ENCODE assay signal across 8 cellular contexts in the genomic region with DNA sequence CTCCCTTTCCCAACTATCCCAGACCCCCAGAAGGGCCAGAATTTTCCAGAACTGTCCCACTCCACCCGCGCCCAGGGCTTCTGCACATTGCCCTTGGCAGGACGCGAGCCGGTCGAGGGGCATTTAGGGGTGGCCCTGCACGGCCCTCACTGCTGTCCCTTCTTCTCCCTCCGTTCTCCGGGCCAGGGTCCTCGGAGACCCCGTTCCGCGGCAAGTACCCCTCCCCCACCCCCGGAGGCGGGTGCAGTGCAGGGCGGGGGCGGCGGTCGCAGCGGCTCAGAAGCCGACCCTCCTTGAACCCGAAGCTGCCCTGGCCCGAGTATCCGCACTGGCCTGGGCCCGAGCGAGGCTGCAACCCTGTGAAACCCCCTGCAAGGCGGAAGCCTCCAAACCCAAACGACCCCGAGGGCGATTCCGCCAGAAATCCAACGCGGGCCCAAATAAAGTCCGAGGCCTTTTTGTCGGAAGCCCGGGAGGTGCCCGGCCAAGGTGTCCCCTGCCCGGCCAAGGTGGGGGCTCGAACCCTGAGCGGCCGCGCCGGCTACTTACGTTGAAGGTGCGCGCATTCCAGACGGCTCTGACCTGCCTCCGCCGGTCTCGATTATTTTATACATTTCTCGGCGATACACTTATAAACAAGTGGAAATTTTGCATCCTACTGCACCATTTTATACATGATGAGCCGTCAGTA. TPM values are rescaled to one million over a fixed set of nuclear protein-coding genes. Genes with fewer than 3 reads are reported as not detected.
DNase-seq lines count a peak whose midpoint lies in the region; ATAC-seq and TF ChIP-seq lines count a peak whose summit lies in the region.

No MANE protein-coding gene starts in this region.

- no peaks in the 10 kb centered on the region for H3K36me3 Mint-ChIP-seq in activated B cell treated with CpG ODN at 0.5 μM for 24 hours (ENCODE audit: low read depth)
- H3K36me3 Mint-ChIP-seq in stimulated activated memory B cell treated with anti-CD40 and anti-IgM and Interleukin-4, amounts not matched to agents 10 μg/mL and 1 μg/mL and 100 μg/mL, for 72 hours = no peaks in the 10 kb centered on the region

- CTCF ChIA-PET in activated B cell treated with CpG ODN at 0.5 μM for 24 hours (lab: Charles Lee) = no interaction called here

- H3K27me3 Mint-ChIP-seq in activated B cell treated with CpG ODN at 0.5 μM for 24 hours = peaks cover 59% of the 10 kb centered on the region
- peaks cover 76% of the 10 kb centered on the region for H3K27me3 Mint-ChIP-seq in stimulated activated memory B cell treated with anti-CD40 and anti-IgM and Interleukin-4, amounts not matched to agents 10 μg/mL and 1 μg/mL and 100 μg/mL, for 72 hours

- POLR2A ChIA-PET in activated B cell treated with CpG ODN at 0.5 μM for 24 hours (lab: Charles Lee) = no interaction called here

- DNase-seq in NCI-H748 (lab: John Stamatoyannopoulos, UW; ENCODE audit: unreplicated experiment) = peak; percentile 45
- DNase-seq in NCI-H748 treated with DMSO at 0.1 percent for 48 hours (lab: John Stamatoyannopoulos, UW) = no peak
- DNase-seq in activated B cell treated with CpG ODN at 0.5 μM for 24 hours = no peak
- no peak for DNase-seq in pons (ENCODE audit: low spot score)
- no peak for DNase-seq in RKO (ENCODE audit: low spot score)

- no peak for TF ChIP-seq CTCF in activated B cell treated with CpG ODN at 0.5 μM for 24 hours (IDR thresholded peaks at IDR 0.05)

- H3K4me3 Mint-ChIP-seq in activated B cell treated with CpG ODN at 0.5 μM for 24 hours = peak overlapping the region; percentile 48
- H3K4me3 Mint-ChIP-seq in stimulated activated memory B cell treated with anti-CD40 and anti-IgM and Interleukin-4, amounts not matched to agents 10 μg/mL and 1 μg/mL and 100 μg/mL, for 72 hours = peak overlapping the region; percentile 25

- H3K27ac Mint-ChIP-seq in activated B cell treated with CpG ODN at 0.5 μM for 24 hours = no peak overlapping the region
- H3K27ac Mint-ChIP-seq in stimulated activated memory B cell treated with anti-CD40 and anti-IgM and Interleukin-4, amounts not matched to agents 10 μg/mL and 1 μg/mL and 100 μg/mL, for 72 hours = no peak overlapping the region

- peaks cover 17% of the 10 kb centered on the region for H3K4me1 Mint-ChIP-seq in activated B cell treated with CpG ODN at 0.5 μM for 24 hours
- H3K4me1 Mint-ChIP-seq in stimulated activated memory B cell treated with anti-CD40 and anti-IgM and Interleukin-4, amounts not matched to agents 10 μg/mL and 1 μg/mL and 100 μg/mL, for 72 hours = peaks cover 22% of the 10 kb centered on the region

- peak overlapping the region; percentile 43 for H3K4me3 ChIP-seq in iPS-18c (ENCODE audit: insufficient read depth, low read depth, low read length)

- peaks cover 2% of the 10 kb centered on the region for H3K9me3 ChIP-seq in iPS-18c (ENCODE audit: control insufficient read depth, insufficient read depth, low read length)

- no peak for ATAC-seq in activated B cell treated with CpG ODN at 0.5 μM for 24 hours (ENCODE audit: low read depth)
- no peak for ATAC-seq in stimulated activated memory B cell treated with anti-CD40 and anti-IgM and Interleukin-4, amounts not matched to agents 10 μg/mL and 1 μg/mL and 100 μg/mL, for 72 hours
- no peak for ATAC-seq in esophagus mucosa

- intact Hi-C loops in activated B cell treated with CpG ODN at 0.5 μM for 24 hours (cut with micrococcal nuclease) = loop anchor here (1.0 to 5.0 kb wide), 4 partner anchors 130 to 601 kb away; a partner anchor contains a TSS

- H3K9me3 Mint-ChIP-seq in activated B cell treated with CpG ODN at 0.5 μM for 24 hours = no peaks in the 10 kb centered on the region
- H3K9me3 Mint-ChIP-seq in stimulated activated memory B cell treated with anti-CD40 and anti-IgM and Interleukin-4, amounts not matched to agents 10 μg/mL and 1 μg/mL and 100 μg/mL, for 72 hours = no peaks in the 10 kb centered on the region

RNA-seq across cellular contexts. Expression of a gene that starts 53.2 kb away (rescaled TPM):
- 34.3 and 40.0 TPM in 2 replicates for total RNA-seq in activated B cell treated with CpG ODN at 0.5 μM for 24 hours
- total RNA-seq in esophagus mucosa = 51.5 TPM
